ENCODE assay signal across 9 cellular contexts in the genomic region with DNA sequence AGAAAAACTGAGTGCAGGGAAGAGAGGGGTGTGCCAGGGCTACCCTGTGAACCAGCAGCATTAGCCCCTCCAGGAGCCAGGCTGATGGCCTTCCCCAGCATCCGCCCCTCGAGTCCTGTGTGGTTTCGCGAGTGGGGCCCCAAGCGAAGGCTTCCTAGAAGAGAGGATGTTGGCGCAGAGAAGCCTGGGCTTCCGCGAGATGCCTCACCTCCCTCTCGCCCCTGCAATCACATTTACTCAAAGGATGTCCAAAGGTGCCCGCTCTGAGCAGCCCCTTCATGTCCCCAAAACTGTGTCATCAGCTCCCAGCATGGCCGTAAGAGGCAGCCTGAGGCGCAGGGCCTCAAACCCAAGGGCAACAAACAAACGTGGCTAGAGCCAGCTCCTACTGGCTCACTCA.
DNase-seq lines count a peak whose midpoint lies in the region; ATAC-seq and TF ChIP-seq lines count a peak whose summit lies in the region.
"Had no signal": no experiment of that assay in that cellular context is flagged by ENCODE, and none has a peak within 500 bp of the region (broad histone marks: within the 10 kb centered on the region; RNA-seq: fewer than 3 reads in every experiment).

No MANE protein-coding gene starts in this region.

- H3K36me3 ChIP-seq in neutrophil = peaks cover 70% of the 10 kb centered on the region

- peaks cover 61 to 84% of the 10 kb centered on the region in 2 experiments for H3K4me1 ChIP-seq in neutrophil (ENCODE audit: control insufficient read depth in 1 of 2, insufficient read depth in 1 of 2, low read depth in 1 of 2, low read length in 1 of 2)

- no peaks in the 10 kb centered on the region for H3K9me3 Mint-ChIP-seq in activated naive CD4-positive, alpha-beta T cell treated with anti-CD3 and anti-CD28 coated beads for 36 hours

- no peaks in the 10 kb centered on the region for H3K27me3 Mint-ChIP-seq in activated naive CD4-positive, alpha-beta T cell treated with anti-CD3 and anti-CD28 coated beads for 36 hours (ENCODE audit: low read depth)

- no peaks in the 10 kb centered on the region for H3K27me3 ChIP-seq in neutrophil

- no peak overlapping the region for H3K4me3 ChIP-seq in neutrophil (ENCODE audit: low read depth in 1 of 2, low read length in 1 of 2)

- no peaks in the 10 kb centered on the region for H3K9me3 ChIP-seq in neutrophil

- intact Hi-C loops in activated naive CD4-positive, alpha-beta T cell treated with anti-CD3 and anti-CD28 coated beads for 36 hours (cut with micrococcal nuclease) = loop anchor here (2.0 to 5.0 kb wide), 2 partner anchors 59 to 109 kb away; no protein-coding TSS in a partner anchor
- intact Hi-C loops in Right ventricle myocardium superior (cut with DNase I) = no loop called here

- ATAC-seq in HG02798 (IDR thresholded peaks at IDR 0.05; ENCODE audit: poor library complexity, unreplicated experiment) (no peak), Right ventricle myocardium superior (ENCODE audit: poor library complexity) (no peak), HG02678 (IDR thresholded peaks at IDR 0.05; ENCODE audit: unreplicated experiment) (no peak)

- H3K27ac Mint-ChIP-seq in activated naive CD4-positive, alpha-beta T cell treated with anti-CD3 and anti-CD28 coated beads for 36 hours = peak overlapping the region; percentile 81

- H3K36me3 Mint-ChIP-seq in activated naive CD4-positive, alpha-beta T cell treated with anti-CD3 and anti-CD28 coated beads for 36 hours (ENCODE audit: low read depth) = peaks cover 2% of the 10 kb centered on the region

- DNase-seq in activated CD4-positive, alpha-beta T cell treated with anti-CD3 and anti-CD28 coated beads for 1 hour = peak; percentile 14
- DNase-seq in activated naive CD4-positive, alpha-beta T cell treated with anti-CD3 and anti-CD28 coated beads for 36 hours = peak; percentile 71
- DNase-seq in substantia nigra (lab: John Stamatoyannopoulos, UW) (no peak), Right ventricle myocardium superior (no peak), NCI-H2029 treated with DMSO at 0.1 percent for 48 hours (lab: John Stamatoyannopoulos, UW) (no peak)
- DNase-seq: MM.1S had no signal

- peak overlapping the region; percentile 26 for H3K4me3 Mint-ChIP-seq in activated naive CD4-positive, alpha-beta T cell treated with anti-CD3 and anti-CD28 coated beads for 36 hours

- CTCF ChIA-PET in activated naive CD4-positive, alpha-beta T cell treated with anti-CD3 and anti-CD28 coated beads for 36 hours (lab: Charles Lee) = interaction anchor here (1.2 to 1.5 kb wide), 2 partner anchors 58 to 189 kb away, joined by 4 to 5 read pairs; no protein-coding TSS in a partner anchor

- peaks cover 48% of the 10 kb centered on the region for H3K4me1 Mint-ChIP-seq in activated naive CD4-positive, alpha-beta T cell treated with anti-CD3 and anti-CD28 coated beads for 36 hours (ENCODE audit: low read depth)

- H3K27ac ChIP-seq in neutrophil (peak overlapping the region; percentile 61), substantia nigra (ENCODE audit: low read depth, low read length, poor library complexity, severe bottlenecking) (peak overlapping the region; percentile 96)

- no peak for TF ChIP-seq CTCF in neutrophil (IDR thresholded peaks at IDR 0.05)

Comparison
In these comparisons a context has a peak if more than half of its experiments do, and no peak if none do; other contexts are left out.
1. DNase-seq: peak in activated CD4-positive, alpha-beta T cell treated with anti-CD3 and anti-CD28 coated beads for 1 hour (single experiment) and activated naive CD4-positive, alpha-beta T cell treated with anti-CD3 and anti-CD28 coated beads for 36 hours (single experiment); none in substantia nigra (0 of 49), Right ventricle myocardium superior (single experiment) and NCI-H2029 treated with DMSO at 0.1 percent for 48 hours (single experiment).